In the genomic region with DNA sequence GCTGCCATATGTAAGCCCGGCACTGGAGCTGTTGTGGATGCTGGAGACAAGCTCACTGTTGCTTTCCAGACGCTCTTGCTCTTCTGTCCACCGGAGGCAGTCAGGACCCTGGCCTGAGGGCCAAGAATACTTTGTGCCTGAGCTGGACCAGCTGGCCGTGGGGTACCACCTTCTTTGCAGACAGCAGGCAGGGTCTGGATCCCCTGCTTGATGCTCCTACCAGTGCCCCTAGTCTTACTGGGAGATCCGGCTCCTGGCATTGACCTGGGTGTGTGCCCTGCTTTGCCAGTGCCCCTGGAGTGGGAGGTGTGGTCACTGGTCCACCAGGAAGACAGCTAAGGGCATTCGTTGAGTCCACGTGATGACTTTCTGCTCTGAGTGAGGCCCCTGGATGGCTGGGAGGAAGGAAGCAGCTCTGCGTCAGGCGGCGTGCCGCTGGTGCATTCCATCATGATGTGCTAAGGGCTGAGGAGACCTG, we compare ENCODE assay signal across 10 cellular contexts. TPM values are rescaled to one million over a fixed set of nuclear protein-coding genes. Genes with fewer than 3 reads are reported as not detected.
DNase-seq lines count a peak whose midpoint lies in the region; ATAC-seq and TF ChIP-seq lines count a peak whose summit lies in the region.
"Had no signal": no experiment of that assay in that cellular context is flagged by ENCODE, and none has a peak within 500 bp of the region (broad histone marks: within the 10 kb centered on the region; RNA-seq: fewer than 3 reads in every experiment).

No MANE protein-coding gene starts in this region.

- no peaks in the 10 kb centered on the region for H3K27me3 ChIP-seq in psoas muscle (ENCODE audit: insufficient read depth in 3 of 3, low read length in 2 of 3)

- WGBS in psoas muscle, 3 donors = 82 to 85% (median 85%) methylated on average over 11 of the region's 11 CpGs

- peak overlapping the region; percentile 86 for H3K27ac ChIP-seq in psoas muscle

- TF ChIP-seq CTCF in psoas muscle (IDR thresholded peaks at IDR 0.05) = no peak

- H3K36me3 ChIP-seq in psoas muscle (ENCODE audit: insufficient read depth in 1 of 2, low read depth in 1 of 2) = no peaks in the 10 kb centered on the region

- ATAC-seq in psoas muscle (no peak), esophagus mucosa (no peak)

- H3K9me3 ChIP-seq in psoas muscle = no peaks in the 10 kb centered on the region

- DNase-seq in ELR (ENCODE audit: low read depth) (peak; percentile 57), MV-4-11 (lab: John Stamatoyannopoulos, UW) (peak; percentile 8), dermis blood vessel endothelial cell (peak; percentile 94), psoas muscle (no peak), glomerular visceral epithelial cell (ENCODE audit: extremely low spot score) (no peak), UCSD-AML1 (lab: John Stamatoyannopoulos, UW; ENCODE audit: unreplicated experiment) (no peak)
- DNase-seq in activated CD4-positive, alpha-beta T cell treated with anti-CD3 and anti-CD28 coated beads, Interleukin-2, amount 50 U/mL, for 1 hour = no peak
- DNase-seq: NCI-H774, small intestine had no signal

- peaks cover 56% of the 10 kb centered on the region for H3K4me1 ChIP-seq in psoas muscle

- intact Hi-C loops in psoas muscle (cut with DNase I) = no loop called here

- no peak overlapping the region for H3K4me3 ChIP-seq in psoas muscle

RNA-seq across cellular contexts. Expression of gene LRRFIP1, which starts 59.3 kb away (rescaled TPM):
- total RNA-seq in dermis blood vessel endothelial cell = 198 and 305 TPM in 2 replicates
- total RNA-seq in psoas muscle = 100 to 1,000 TPM in 1 of 4 donors, 10 to 100 TPM in 3; 91.9 to 108 (median 93.4) TPM
- 10 to 100 TPM; 42.3 to 62.6 (median 50.4) TPM for polyA plus RNA-seq in psoas muscle
- 103 TPM for total RNA-seq in esophagus mucosa

Comparison
In these comparisons a context has a peak if more than half of its experiments do, and no peak if none do; other contexts are left out.
1. DNase-seq: peak in ELR (single experiment), MV-4-11 (single experiment) and dermis blood vessel endothelial cell (single experiment); none in psoas muscle (0 of 2), glomerular visceral epithelial cell (single experiment), activated CD4-positive, alpha-beta T cell treated with anti-CD3 and anti-CD28 coated beads, Interleukin-2, amount 50 U/mL, for 1 hour (single experiment) and UCSD-AML1 (single experiment).